ENCODE assay signal across 17 cellular contexts in genomic region chr13:44692173-44692713, GRCh38.
DNase-seq lines count a peak whose midpoint lies in the region; ATAC-seq, FAIRE-seq and TF ChIP-seq lines count a peak whose summit lies in the region.
"Had no signal": no experiment of that assay in that cellular context is flagged by ENCODE, and none has a peak within 500 bp of the region (broad histone marks: within the 10 kb centered on the region; RNA-seq: fewer than 3 reads in every experiment).

No MANE protein-coding gene starts in this region.

- H2BK15ac ChIP-seq in mesendoderm (replicated peaks; ENCODE audit: low read depth) = no peak overlapping the region

- H3K27ac ChIP-seq in heart left ventricle = peak overlapping the region in 10 of 12 donors; percentile 29 to 73 (median 62)
- H3K27ac ChIP-seq in astrocyte (ENCODE audit: low read depth, low read length) = no peak overlapping the region
- no peak overlapping the region for H3K27ac ChIP-seq in mesendoderm (ENCODE audit: low read depth, low read length)
- H3K27ac ChIP-seq: adrenal gland, colonic mucosa, epithelial cell of prostate, parathyroid adenoma had no signal

- no peak for FAIRE-seq in astrocyte (lab: Jason Lieb, UNC)
- FAIRE-seq: RCC 7860 had no signal

- H3K4me3 ChIP-seq in heart left ventricle (no peak overlapping the region), astrocyte (ENCODE audit: insufficient read depth, low read depth, low read length) (no peak overlapping the region), mesendoderm (ENCODE audit: low read length) (no peak overlapping the region)
- H3K4me3 ChIP-seq: adrenal gland, colonic mucosa had no signal

- no peak overlapping the region for H3K27ac Mint-ChIP-seq in astrocyte (ENCODE audit: unreplicated experiment)

- no peaks in the 10 kb centered on the region for H3K36me3 ChIP-seq in heart left ventricle
- no peaks in the 10 kb centered on the region for H3K36me3 ChIP-seq in astrocyte (ENCODE audit: insufficient read depth, low read length)
- H3K36me3 ChIP-seq in mesendoderm (ENCODE audit: control insufficient read depth, insufficient read depth, low read length) = no peaks in the 10 kb centered on the region
- H3K36me3 ChIP-seq: adrenal gland, colonic mucosa had no signal

- no peak overlapping the region for H4K5ac ChIP-seq in mesendoderm (ENCODE audit: low read length)

- TF ChIP-seq CTCF in heart left ventricle (IDR thresholded peaks at IDR 0.05) (no peak), astrocyte (IDR thresholded peaks at IDR 0.05; ENCODE audit: insufficient read depth, low read depth, low read length) (no peak)

- no peak for TF ChIP-seq POLR2A in heart left ventricle (IDR thresholded peaks at IDR 0.05)

- H2AK5ac ChIP-seq in mesendoderm (ENCODE audit: low read length) = no peak overlapping the region

- H3K4me1 Mint-ChIP-seq in astrocyte (ENCODE audit: low read depth, unreplicated experiment) = peaks cover 5% of the 10 kb centered on the region

- no peak for DNase-seq in heart left ventricle
- no peak for DNase-seq in left cardiac atrium
- peak; percentile 53 for DNase-seq in HT-29 (ENCODE audit: low spot score)
- DNase-seq in astrocyte (ENCODE audit: low read depth) = peak; percentile 25
- DNase-seq in mesendoderm = peak; percentile 76
- no peak for DNase-seq in NCI-H2196 treated with DMSO at 0.1 percent for 48 hours (lab: John Stamatoyannopoulos, UW; ENCODE audit: unreplicated experiment)
- no peak for DNase-seq in activated naive CD4-positive, alpha-beta T cell (lab: John Stamatoyannopoulos, UW)
- no peak for DNase-seq in NCI-H2171 treated with DMSO at 0.1 percent for 48 hours (lab: John Stamatoyannopoulos, UW)
- DNase-seq: activated CD4-positive, alpha-beta T cell treated with anti-CD3 and anti-CD28 coated beads, Interleukin-2, amount 50 U/mL, for 1 hour; activated T-cell treated with anti-CD3 and anti-CD28 coated beads, Interleukin-2, amount 50 U/mL, for 48 hours; adrenal gland; colonic mucosa; DMS153 had no signal

- H4K20me1 ChIP-seq in astrocyte (ENCODE audit: insufficient read depth, low read length) = no peaks in the 10 kb centered on the region

- H3K4ac ChIP-seq in mesendoderm (ENCODE audit: low read depth, low read length) = no peak overlapping the region

- no peaks in the 10 kb centered on the region for H3K79me1 ChIP-seq in mesendoderm (ENCODE audit: low read length)

- H2BK5ac ChIP-seq in mesendoderm (ENCODE audit: low read length) = no peak overlapping the region

- no peak overlapping the region for H3K18ac ChIP-seq in mesendoderm (ENCODE audit: low read length)

- H3K9me3 Mint-ChIP-seq in astrocyte (ENCODE audit: unreplicated experiment) = no peaks in the 10 kb centered on the region

- H2AFZ ChIP-seq in astrocyte (ENCODE audit: low read depth, low read length) = no peak overlapping the region
- H2AFZ ChIP-seq: parathyroid adenoma had no signal

- ATAC-seq in heart left ventricle = no peak
- no peak for ATAC-seq in left cardiac atrium
- ATAC-seq: left lobe of liver had no signal

- peaks cover 0 to 38% (median 12%) of the 10 kb centered on the region in 12 donors for H3K4me1 ChIP-seq in heart left ventricle
- no peaks in the 10 kb centered on the region for H3K4me1 ChIP-seq in astrocyte (ENCODE audit: insufficient read depth, low read length)
- no peaks in the 10 kb centered on the region for H3K4me1 ChIP-seq in mesendoderm (ENCODE audit: control insufficient read depth, low read depth, low read length)
- H3K4me1 ChIP-seq: adrenal gland, colonic mucosa, parathyroid adenoma had no signal

- no peaks in the 10 kb centered on the region for H3K36me3 Mint-ChIP-seq in astrocyte (ENCODE audit: low read depth, unreplicated experiment)

- H3K9ac ChIP-seq in astrocyte (ENCODE audit: low read length) (no peak overlapping the region), mesendoderm (ENCODE audit: low read length) (no peak overlapping the region)
- H3K9ac ChIP-seq: parathyroid adenoma had no signal

- no peak overlapping the region for H4K8ac ChIP-seq in mesendoderm (ENCODE audit: low read depth, low read length)

- no peaks in the 10 kb centered on the region for H3K9me3 ChIP-seq in heart left ventricle
- H3K9me3 ChIP-seq in astrocyte (ENCODE audit: insufficient read depth, low read depth, low read length) = no peaks in the 10 kb centered on the region
- H3K9me3 ChIP-seq: adrenal gland, colonic mucosa had no signal

- H3K56ac ChIP-seq in mesendoderm (ENCODE audit: low read length) = no peak overlapping the region

- no peak overlapping the region for H3K23ac ChIP-seq in mesendoderm (ENCODE audit: low read length)

- 83 to 90% (median 87%) methylated on average over 2 of the region's 2 CpGs for WGBS in heart left ventricle, 4 donors
- WGBS in mesendoderm (ENCODE audit: extremely low coverage, insufficient coverage, low lambda C conversion rate) = no CpG with 5 or more reads among the region's 2 CpGs

- H3K27me3 Mint-ChIP-seq in astrocyte (ENCODE audit: low read depth, unreplicated experiment) = peaks cover 9% of the 10 kb centered on the region

- no peak overlapping the region for H2BK120ac ChIP-seq in mesendoderm (ENCODE audit: low read depth, low read length)

- intact Hi-C loops in heart left ventricle (cut with DNase I) (loop anchor here in 1 of 10 donors (5.0 kb wide), 1 partner anchor 115 kb away; the partner anchor contains the start of gene TSC22D1), left cardiac atrium (cut with DNase I) (no loop called here)

- H3K27me3 ChIP-seq in heart left ventricle = no peaks in the 10 kb centered on the region
- H3K27me3 ChIP-seq in astrocyte (ENCODE audit: insufficient read depth, low read length) = no peaks in the 10 kb centered on the region
- H3K27me3 ChIP-seq in mesendoderm (ENCODE audit: insufficient read depth, low read length, poor library complexity) = no peaks in the 10 kb centered on the region
- H3K27me3 ChIP-seq: adrenal gland, colonic mucosa had no signal

- H3K4me3 Mint-ChIP-seq in astrocyte (ENCODE audit: unreplicated experiment) = no peak overlapping the region

- no peaks in the 10 kb centered on the region for H3K79me2 ChIP-seq in astrocyte (ENCODE audit: insufficient read depth, low read length)
- no peaks in the 10 kb centered on the region for H3K79me2 ChIP-seq in mesendoderm (ENCODE audit: control insufficient read depth, insufficient read depth, low read length)
- H3K79me2 ChIP-seq: parathyroid adenoma had no signal

- H3K4me2 ChIP-seq in astrocyte (ENCODE audit: low read length) (no peak overlapping the region), mesendoderm (ENCODE audit: low read length) (no peak overlapping the region)

Comparison
In these comparisons a context has a peak if more than half of its experiments do, and no peak if none do; other contexts are left out.
1. DNase-seq: peak in HT-29 (single experiment), astrocyte (single experiment) and mesendoderm (single experiment); none in heart left ventricle (0 of 5), left cardiac atrium (single experiment), NCI-H2196 treated with DMSO at 0.1 percent for 48 hours (single experiment), activated naive CD4-positive, alpha-beta T cell (0 of 4) and NCI-H2171 treated with DMSO at 0.1 percent for 48 hours (single experiment).
2. H3K27ac ChIP-seq: peak in heart left ventricle (10 of 12); none in astrocyte (single experiment) and mesendoderm (single experiment).